Comparison of ENCODE assay signal across 8 cellular contexts in genomic region chr2:113437508-113438465, GRCh38. TPM values are rescaled to one million over a fixed set of nuclear protein-coding genes. Genes with fewer than 3 reads are reported as not detected.
DNase-seq lines count a peak whose midpoint lies in the region; ATAC-seq and TF ChIP-seq lines count a peak whose summit lies in the region.
"Not testable (repeated sequence)": the region's sequence is repeated elsewhere in the genome, so short reads cannot be mapped to it uniquely, and the experiment has no call there.

ZNG1B (plus strand) TSS chr2:113437691; CDS start chr2:113437869, 178 bp downstream.

- intact Hi-C loops in heart left ventricle (cut with DNase I) = not testable (repeated sequence)

- H3K36me3 ChIP-seq in heart left ventricle = peaks cover 0 to 11% (median 0%) of the 10 kb centered on the region in 9 donors
- H3K36me3 ChIP-seq in urinary bladder (ENCODE audit: insufficient read depth) = not testable (repeated sequence)

- H3K4me1 Mint-ChIP-seq in central memory CD8-positive, alpha-beta T cell = not testable (repeated sequence)
- H3K4me1 Mint-ChIP-seq in naive thymus-derived CD8-positive, alpha-beta T cell = peaks cover 0 to 11% (median 4%) of the 10 kb centered on the region in 4 donors

- ATAC-seq in central memory CD8-positive, alpha-beta T cell (replicated peaks; ENCODE audit: extremely low read depth, poor library complexity, severe bottlenecking); heart left ventricle; naive thymus-derived CD8-positive, alpha-beta T cell: not testable (repeated sequence)

- peak within 1 kb of the TSS; percentile 78 for H3K4me3 Mint-ChIP-seq in central memory CD8-positive, alpha-beta T cell
- peak within 1 kb of the TSS; percentile 71 to 90 (median 84) for H3K4me3 Mint-ChIP-seq in naive thymus-derived CD8-positive, alpha-beta T cell

- not testable (repeated sequence) for H3K9me3 ChIP-seq in heart left ventricle

- DNase-seq in RWPE1 (ENCODE audit: low spot score) = not testable (repeated sequence)
- DNase-seq in activated CD8-positive, alpha-beta memory T cell treated with anti-CD3 and anti-CD28 coated beads, Interleukin-2, amount 50 U/mL, for 4 hours = peak; percentile 75
- peak; percentile 39 to 77 for DNase-seq in central memory CD8-positive, alpha-beta T cell (ENCODE audit: low spot score in 2 of 2)
- DNase-seq in heart left ventricle = peak; percentile 70 to 85 (median 80)
- peak; percentile 60 to 93 (median 81) for DNase-seq in naive thymus-derived CD8-positive, alpha-beta T cell
- DNase-seq in stimulated activated CD4-positive, alpha-beta T cell treated with anti-CD3 and anti-CD28 coated beads, Interleukin-1b, Interleukin-23, amount 100 ng/mL, for 48 hours = peak; percentile 85

- POLR2A ChIA-PET in RWPE1 (lab: Yijun Ruan, JAX; ENCODE audit: low non-redundant PET); naive thymus-derived CD8-positive, alpha-beta T cell (lab: Charles Lee): not testable (repeated sequence)

- not testable (repeated sequence) for H3K4me1 ChIP-seq in heart left ventricle; urinary bladder (ENCODE audit: insufficient read depth)

- peaks cover 14% of the 10 kb centered on the region for H3K36me3 Mint-ChIP-seq in central memory CD8-positive, alpha-beta T cell (ENCODE audit: insufficient read depth)
- not testable (repeated sequence) for H3K36me3 Mint-ChIP-seq in naive thymus-derived CD8-positive, alpha-beta T cell

- H3K27ac ChIP-seq in RWPE1 = peak within 1 kb of the TSS; percentile 54
- peak within 1 kb of the TSS; percentile 16 to 74 (median 58) for H3K27ac ChIP-seq in heart left ventricle
- peak within 1 kb of the TSS; percentile 0 for H3K27ac ChIP-seq in urinary bladder (ENCODE audit: low read depth)

- not testable (repeated sequence) for H3K27me3 Mint-ChIP-seq in central memory CD8-positive, alpha-beta T cell; naive thymus-derived CD8-positive, alpha-beta T cell

- peak; percentile 26 for TF ChIP-seq POLR2A in GM19193 (IDR thresholded peaks at IDR 0.05; ENCODE audit: extremely low read depth, insufficient read depth, insufficient read length)
- TF ChIP-seq POLR2A in heart left ventricle (IDR thresholded peaks at IDR 0.05) = not testable (repeated sequence)

- CTCF ChIA-PET in RWPE1 (lab: Yijun Ruan, JAX) = not testable (repeated sequence)

- WGBS in heart left ventricle, 4 donors = 1 to 7% (median 1%) methylated on average over 9 to 42 of the region's 56 CpGs
- WGBS in urinary bladder = under 1% methylated on average over 36 of the region's 56 CpGs

- H3K27ac Mint-ChIP-seq in central memory CD8-positive, alpha-beta T cell (ENCODE audit: low read depth) = peak within 1 kb of the TSS; percentile 92
- peak within 1 kb of the TSS; percentile 75 to 96 (median 94) for H3K27ac Mint-ChIP-seq in naive thymus-derived CD8-positive, alpha-beta T cell

- not testable (repeated sequence) for H3K9me3 Mint-ChIP-seq in central memory CD8-positive, alpha-beta T cell; naive thymus-derived CD8-positive, alpha-beta T cell

- TF ChIP-seq CTCF in RWPE1 (conservative IDR thresholded peaks at IDR 0.05; ENCODE audit: low read depth); heart left ventricle (IDR thresholded peaks at IDR 0.05): not testable (repeated sequence)

- not testable (repeated sequence) for H3K27me3 ChIP-seq in heart left ventricle

- H3K4me3 ChIP-seq in heart left ventricle (peak within 1 kb of the TSS; percentile 20 to 62 (median 54)), urinary bladder (ENCODE audit: low read depth, low read length) (peak within 1 kb of the TSS; percentile 5)

RNA-seq across cellular contexts. Expression of gene ZNG1B, which starts in this region (rescaled TPM):
- 10 to 100 TPM; 14.1 to 38.8 (median 31.5) TPM for total RNA-seq in heart left ventricle
- 10 to 100 TPM; 27.0 to 58.8 TPM for polyA plus RNA-seq in heart left ventricle
- total RNA-seq in naive thymus-derived CD8-positive, alpha-beta T cell = 10 to 100 TPM; 47.6 to 48.5 TPM
- 10 to 100 TPM; 22.5 to 25.1 (median 23.4) TPM for polyA plus RNA-seq in naive thymus-derived CD8-positive, alpha-beta T cell
- 46.5 TPM for total RNA-seq in urinary bladder
- 25.0 TPM for polyA plus RNA-seq in urinary bladder

Comparison
In these comparisons a context has a peak if more than half of its experiments do, and no peak if none do; other contexts are left out.
1. H3K27ac ChIP-seq: peak in every context shown above with its lines; median percentile 58 in heart left ventricle; 54 in RWPE1; 0 in urinary bladder.